Comparison of ENCODE assay signal across 14 cellular contexts in genomic region chr21:42570841-42571387, GRCh38. TPM values are rescaled to one million over a fixed set of nuclear protein-coding genes. Genes with fewer than 3 reads are reported as not detected.
DNase-seq lines count a peak whose midpoint lies in the region; ATAC-seq and TF ChIP-seq lines count a peak whose summit lies in the region.
"Had no signal": no experiment of that assay in that cellular context is flagged by ENCODE, and none has a peak within 500 bp of the region (broad histone marks: within the 10 kb centered on the region; RNA-seq: fewer than 3 reads in every experiment).

No MANE protein-coding gene starts in this region.

- no peaks in the 10 kb centered on the region for H3K9me3 Mint-ChIP-seq in endothelial cell (ENCODE audit: unreplicated experiment)
- H3K9me3 Mint-ChIP-seq in activated CD4-positive, alpha-beta T cell treated with anti-CD3 and anti-CD28 coated beads for 36 hours (ENCODE audit: low read depth): peaks cover under 1% of the 10 kb centered on the region
- H3K9me3 Mint-ChIP-seq: central memory CD8-positive, alpha-beta T cell had no signal

- H3K4me1 ChIP-seq in psoas muscle: no peaks in the 10 kb centered on the region
- H3K4me1 ChIP-seq: gastroesophageal sphincter had no signal

- intact Hi-C loops in psoas muscle (cut with DNase I): no loop called here
- intact Hi-C loops in activated CD4-positive, alpha-beta T cell treated with anti-CD3 and anti-CD28 coated beads for 36 hours (cut with DNase I, micrococcal nuclease): no loop called here

- H3K4me1 Mint-ChIP-seq in endothelial cell (ENCODE audit: unreplicated experiment): peaks cover 15% of the 10 kb centered on the region
- no peaks in the 10 kb centered on the region for H3K4me1 Mint-ChIP-seq in activated CD4-positive, alpha-beta T cell treated with anti-CD3 and anti-CD28 coated beads for 36 hours
- H3K4me1 Mint-ChIP-seq: central memory CD8-positive, alpha-beta T cell; T-cell had no signal

- peak in 3 of 4 donors; percentile 10 to 60 (median 17) for ATAC-seq in psoas muscle
- ATAC-seq in activated CD4-positive, alpha-beta T cell treated with anti-CD3 and anti-CD28 coated beads for 36 hours: no peak
- ATAC-seq in HG03108 (IDR thresholded peaks at IDR 0.05; ENCODE audit: unreplicated experiment): no peak
- ATAC-seq: gastroesophageal sphincter, T-cell had no signal

- H3K4me3 ChIP-seq in psoas muscle: no peak overlapping the region
- H3K4me3 ChIP-seq: gastroesophageal sphincter had no signal

- DNase-seq in HEK293T (ENCODE audit: extremely low spot score): no peak
- DNase-seq in NCI-H2196 (lab: John Stamatoyannopoulos, UW; ENCODE audit: unreplicated experiment): peak; percentile 47
- peak; percentile 25 for DNase-seq in endothelial cell (ENCODE audit: low spot score)
- DNase-seq in psoas muscle: peak in 1 of 2 donors; percentile 39
- DNase-seq in activated CD4-positive, alpha-beta T cell treated with anti-CD3 and anti-CD28 coated beads for 36 hours: no peak
- DNase-seq in GOT3 (lab: John Stamatoyannopoulos, UW): no peak
- DNase-seq: activated T-cell treated with anti-CD3 and anti-CD28 coated beads for 4 hours; NCI-H1694; stimulated activated CD4-positive, alpha-beta T cell treated with anti-CD3 and anti-CD28 coated beads, Interleukin-15, amount 100 ng/mL, for 24 hours; stimulated activated naive CD4-positive, alpha-beta T cell treated with Interleukin-2 at 50 U/mL for 16 hours had no signal

- H3K9me3 ChIP-seq in psoas muscle: no peaks in the 10 kb centered on the region

- H3K4me3 Mint-ChIP-seq in endothelial cell (ENCODE audit: unreplicated experiment): no peak overlapping the region
- no peak overlapping the region for H3K4me3 Mint-ChIP-seq in activated CD4-positive, alpha-beta T cell treated with anti-CD3 and anti-CD28 coated beads for 36 hours
- H3K4me3 Mint-ChIP-seq: central memory CD8-positive, alpha-beta T cell; T-cell had no signal

- H3K27me3 ChIP-seq in psoas muscle (ENCODE audit: insufficient read depth in 3 of 3, low read length in 2 of 3): no peaks in the 10 kb centered on the region
- H3K27me3 ChIP-seq: gastroesophageal sphincter had no signal

- peaks cover 8% of the 10 kb centered on the region for H3K27me3 Mint-ChIP-seq in endothelial cell (ENCODE audit: unreplicated experiment)
- H3K27me3 Mint-ChIP-seq in activated CD4-positive, alpha-beta T cell treated with anti-CD3 and anti-CD28 coated beads for 36 hours: no peaks in the 10 kb centered on the region
- H3K27me3 Mint-ChIP-seq: central memory CD8-positive, alpha-beta T cell; T-cell had no signal

- WGBS in psoas muscle, 3 donors: 64 to 70% (median 69%) methylated on average over 20 of the region's 20 CpGs

- CTCF ChIA-PET in HEK293T (lab: Yijun Ruan, JAX): no interaction called here
- CTCF ChIA-PET in activated CD4-positive, alpha-beta T cell treated with anti-CD3 and anti-CD28 coated beads for 36 hours (lab: Charles Lee): no interaction called here

- peak overlapping the region; percentile 52 for H3K27ac Mint-ChIP-seq in endothelial cell (ENCODE audit: unreplicated experiment)
- no peak overlapping the region for H3K27ac Mint-ChIP-seq in activated CD4-positive, alpha-beta T cell treated with anti-CD3 and anti-CD28 coated beads for 36 hours
- H3K27ac Mint-ChIP-seq: T-cell had no signal

- peaks cover 14% of the 10 kb centered on the region for H3K36me3 Mint-ChIP-seq in endothelial cell (ENCODE audit: low read depth, unreplicated experiment)
- peaks cover 32% of the 10 kb centered on the region for H3K36me3 Mint-ChIP-seq in activated CD4-positive, alpha-beta T cell treated with anti-CD3 and anti-CD28 coated beads for 36 hours (ENCODE audit: low read depth)

- H3K27ac ChIP-seq in psoas muscle: no peak overlapping the region
- H3K27ac ChIP-seq: gastroesophageal sphincter had no signal

- POLR2A ChIA-PET in HEK293T (lab: Yijun Ruan, JAX): no interaction called here
- POLR2A ChIA-PET in activated CD4-positive, alpha-beta T cell treated with anti-CD3 and anti-CD28 coated beads for 36 hours (lab: Charles Lee): no interaction called here

- TF ChIP-seq CTCF in endothelial cell (IDR thresholded peaks at IDR 0.05; ENCODE audit: unreplicated experiment) (no peak), psoas muscle (IDR thresholded peaks at IDR 0.05) (no peak)

- peaks cover 0 to 80% of the 10 kb centered on the region in 2 donors for H3K36me3 ChIP-seq in psoas muscle (ENCODE audit: insufficient read depth in 1 of 2, low read depth in 1 of 2)

TF ChIP-seq in HEK293T, 16 proteins besides CTCF, POLR2A, EP300 and RAD21:
- TF ChIP-seq PKNOX1 (IDR thresholded peaks at IDR 0.05): peak; percentile 84
- no peak for TF ChIP-seq ELF4 (IDR thresholded peaks at IDR 0.05)
- TF ChIP-seq TARDBP (IDR thresholded peaks at IDR 0.05): no peak
- no peak for TF ChIP-seq ZNF384 (IDR thresholded peaks at IDR 0.05)
- TF ChIP-seq LEF1 (IDR thresholded peaks at IDR 0.05; ENCODE audit: borderline replicate concordance): no peak
- no peak for TF ChIP-seq CTBP1 (IDR thresholded peaks at IDR 0.05; ENCODE audit: borderline replicate concordance)

RNA-seq across cellular contexts. Expression of gene SLC37A1, which starts 57.3 kb away (rescaled TPM):
- 12.3 TPM for total RNA-seq in endothelial cell (ENCODE audit: unreplicated experiment)
- total RNA-seq in psoas muscle: 10 to 100 TPM in 2 of 4 donors, 1 to 10 TPM in 2; 8.0 to 18.9 (median 9.4) TPM
- polyA plus RNA-seq in psoas muscle: 1 to 10 TPM; 1.6 to 6.5 (median 3.8) TPM
- 10 to 100 TPM; 18.2 to 19.3 TPM for total RNA-seq in activated CD4-positive, alpha-beta T cell treated with anti-CD3 and anti-CD28 coated beads for 36 hours

Comparison
In these comparisons a context has a peak if more than half of its experiments do, and no peak if none do; other contexts are left out.
1. DNase-seq: peak in NCI-H2196 (single experiment) and endothelial cell (single experiment); none in HEK293T (single experiment), activated CD4-positive, alpha-beta T cell treated with anti-CD3 and anti-CD28 coated beads for 36 hours (single experiment) and GOT3 (single experiment).
2. ATAC-seq: peak in psoas muscle (3 of 4); none in activated CD4-positive, alpha-beta T cell treated with anti-CD3 and anti-CD28 coated beads for 36 hours (single experiment) and HG03108 (single experiment).